ENCODE assay signal across 1 cellular context in genomic region chr1:62529227-62529626, GRCh38.
TF ChIP-seq lines count a peak whose summit lies in the region.

No MANE protein-coding gene starts in this region.

TF ChIP-seq in HepG2, 621 proteins besides CTCF, POLR2A, EP300 and RAD21 (continued from another document and continues in another):
- TF ChIP-seq ZNF710 (CRISPR knock-in tag; IDR thresholded peaks at IDR 0.05; ENCODE audit: borderline replicate concordance) (no peak), ZIK1 (CRISPR knock-in tag; IDR thresholded peaks at IDR 0.05; ENCODE audit: borderline replicate concordance, low read depth) (no peak), ZNF781 (CRISPR knock-in tag; IDR thresholded peaks at IDR 0.05; ENCODE audit: borderline replicate concordance, not compliant biosample characterization) (no peak), ZNF20 (CRISPR knock-in tag; IDR thresholded peaks at IDR 0.05) (no peak), ZNF788 (CRISPR knock-in tag; IDR thresholded peaks at IDR 0.05; ENCODE audit: borderline replicate concordance) (no peak), ZNF280D (CRISPR knock-in tag; IDR thresholded peaks at IDR 0.05) (peak; percentile 53; the same call in 1 of the 2 replicates), THAP11 (CRISPR knock-in tag; IDR thresholded peaks at IDR 0.05) (peak; percentile 54; the same call in 1 of the 2 replicates), RXRB (CRISPR knock-in tag; IDR thresholded peaks at IDR 0.05; ENCODE audit: borderline replicate concordance) (peak; percentile 62), MZF1 (CRISPR knock-in tag; IDR thresholded peaks at IDR 0.05; ENCODE audit: borderline replicate concordance) (no peak), TRAFD1 (CRISPR knock-in tag; IDR thresholded peaks at IDR 0.05; ENCODE audit: borderline replicate concordance) (no peak), AHDC1 (CRISPR knock-in tag; IDR thresholded peaks at IDR 0.05; ENCODE audit: borderline replicate concordance) (peak; percentile 89), BRD4 (CRISPR knock-in tag; IDR thresholded peaks at IDR 0.05) (no peak), CREB1 (IDR thresholded peaks at IDR 0.05) (no peak), CREB1 (CRISPR knock-in tag; IDR thresholded peaks at IDR 0.05) (0 out of 2 replicates have a peak, but pooled peaks have one; percentile 15), UBTF (CRISPR knock-in tag; IDR thresholded peaks at IDR 0.05) (no peak), HMG20B (CRISPR knock-in tag; conservative IDR thresholded peaks at IDR 0.05) (no peak), PHF21A (CRISPR knock-in tag; IDR thresholded peaks at IDR 0.05) (no peak), CEBPG (CRISPR knock-in tag; IDR thresholded peaks at IDR 0.05) (peak; percentile 81), HOMEZ (CRISPR knock-in tag; IDR thresholded peaks at IDR 0.05; ENCODE audit: low read depth) (peak; percentile 91; the same call in 1 of the 2 replicates), PAF1 (CRISPR knock-in tag; IDR thresholded peaks at IDR 0.05) (no peak), TBL1XR1 (IDR thresholded peaks at IDR 0.05; ENCODE audit: borderline replicate concordance, low read length, partially characterized antibody) (no peak), ARID3A (IDR thresholded peaks at IDR 0.05; ENCODE audit: low read depth, low read length) (no peak), ONECUT2 (CRISPR knock-in tag; IDR thresholded peaks at IDR 0.05) (peak; percentile 54; the same call in 1 of the 2 replicates), MIER2 (CRISPR knock-in tag; IDR thresholded peaks at IDR 0.05) (no peak), FOXP4 (CRISPR knock-in tag; IDR thresholded peaks at IDR 0.05) (peak; percentile 71), SOX13 (IDR thresholded peaks at IDR 0.05) (peak; percentile 40; the same call in 1 of the 2 replicates), SOX13 (CRISPR knock-in tag; conservative IDR thresholded peaks at IDR 0.05 in 1 of 2, IDR thresholded peaks at IDR 0.05 in 1 of 2) (peak in 1 of 2 experiments; percentile 85; a peak in 2 of 4 replicates), SKIL (CRISPR knock-in tag; IDR thresholded peaks at IDR 0.05; ENCODE audit: borderline replicate concordance) (no peak), CCDC6 (CRISPR knock-in tag; IDR thresholded peaks at IDR 0.05) (no peak), SNAPC5 (CRISPR knock-in tag; IDR thresholded peaks at IDR 0.05; ENCODE audit: borderline replicate concordance) (no peak), PITX1 (CRISPR knock-in tag; IDR thresholded peaks at IDR 0.05) (0 out of 2 replicates have a peak, but pooled peaks have one; percentile 38), NR2F6 (IDR thresholded peaks at IDR 0.05) (no peak), NR2F6 (CRISPR knock-in tag; IDR thresholded peaks at IDR 0.05) (peak; percentile 41; the same call in 1 of the 2 replicates)
